29 cellular contexts compared by ENCODE assay signal in genomic region chr2:207450186-207450585, GRCh38.
"Had no signal": no experiment of that assay in that cellular context is flagged by ENCODE, and none has a peak within 500 bp of the region (broad histone marks: within the 10 kb centered on the region; RNA-seq: fewer than 3 reads in every experiment).

No MANE protein-coding gene starts in this region.

- H3K27me3 Mint-ChIP-seq: activated naive CD8-positive, alpha-beta T cell; stimulated activated naive CD8-positive, alpha-beta T cell treated with anti-CD3 and anti-CD28 coated beads, Interleukin-15, Interleukin-2, amounts not matched to agents 100 ng/mL and 50 ng/mL, for 24 hours had no signal

- FAIRE-seq: colon, endometrium, pancreas had no signal

- H3K27me3 ChIP-seq: body of pancreas, esophagus squamous epithelium, pancreas, uterus had no signal

- H3K4me3 Mint-ChIP-seq: activated naive CD8-positive, alpha-beta T cell; naive B cell; nephron progenitor cell; stimulated activated effector memory CD8-positive, alpha-beta T cell treated with anti-CD3 and anti-CD28 coated beads, Interleukin-12 subunit alpha, Interleukin-12 subunit beta, amount 100 ng/mL, for 72 hours; stimulated activated naive CD8-positive, alpha-beta T cell treated with anti-CD3 and anti-CD28 coated beads, Interleukin-15, Interleukin-2, amounts not matched to agents 100 ng/mL and 50 ng/mL, for 24 hours; type B pancreatic cell had no signal

- H3K9me3 Mint-ChIP-seq: stimulated activated naive CD8-positive, alpha-beta T cell treated with anti-CD3 and anti-CD28 coated beads, Interleukin-15, Interleukin-2, amounts not matched to agents 100 ng/mL and 50 ng/mL, for 24 hours; type B pancreatic cell had no signal

- H3K36me3 Mint-ChIP-seq: activated naive CD8-positive, alpha-beta T cell; stimulated activated effector memory CD8-positive, alpha-beta T cell treated with anti-CD3 and anti-CD28 coated beads, Interleukin-12 subunit alpha, Interleukin-12 subunit beta, amount 100 ng/mL, for 72 hours; type B pancreatic cell had no signal

- H3K4me3 ChIP-seq: body of pancreas, esophagus squamous epithelium, left ventricle myocardium inferior, lung, pancreas, prostate gland, skin epidermis, thoracic aorta, uterus had no signal

- H3K27ac ChIP-seq: body of pancreas, epithelial cell of prostate, esophagus squamous epithelium, left ventricle myocardium inferior, pancreas, prostate gland, skin epidermis, thoracic aorta, uterus had no signal

- H3K27ac Mint-ChIP-seq: activated naive CD8-positive, alpha-beta T cell; naive B cell; nephron progenitor cell; stimulated activated effector memory CD8-positive, alpha-beta T cell treated with anti-CD3 and anti-CD28 coated beads, Interleukin-12 subunit alpha, Interleukin-12 subunit beta, amount 100 ng/mL, for 72 hours; stimulated activated naive CD8-positive, alpha-beta T cell treated with anti-CD3 and anti-CD28 coated beads, Interleukin-15, Interleukin-2, amounts not matched to agents 100 ng/mL and 50 ng/mL, for 24 hours; type B pancreatic cell had no signal

- H3K36me3 ChIP-seq: esophagus squamous epithelium, left ventricle myocardium inferior, pancreas, prostate gland, thoracic aorta, uterus had no signal

- H3K4me1 ChIP-seq: body of pancreas, esophagus squamous epithelium, left ventricle myocardium inferior, pancreas, prostate gland, uterus had no signal

- DNase-seq: activated CD4-positive, alpha-beta T cell treated with anti-CD3 and anti-CD28 coated beads for 4 hours; activated CD4-positive, alpha-beta T cell treated with anti-CD3 and anti-CD28 coated beads, Interleukin-2, amount 50 U/mL, for 4 hours; activated CD8-positive, alpha-beta memory T cell treated with anti-CD3 and anti-CD28 coated beads for 24 hours; activated effector memory CD4-positive, alpha-beta T cell treated with Interleukin-2 at 50 U/mL for 16 hours; activated naive CD4-positive, alpha-beta T cell treated with Interleukin-2 at 50 U/mL for 16 hours; anterior cingulate cortex; body of pancreas; effector CD8-positive, alpha-beta T cell; esophagus squamous epithelium; foreskin melanocyte; islet precursor cell; left ventricle myocardium inferior; naive B cell; nephron progenitor cell; pancreas; retina; stimulated activated CD4-positive, alpha-beta T cell treated with anti-CD3 and anti-CD28 coated beads, Interleukin-4, amount 100 ng/mL, for 24 hours; uterus had no signal

- H3K9me3 ChIP-seq: body of pancreas, esophagus squamous epithelium, left ventricle myocardium inferior, pancreas, prostate gland, thoracic aorta, uterus had no signal

- H3K4me1 Mint-ChIP-seq: naive B cell; nephron progenitor cell; stimulated activated effector memory CD8-positive, alpha-beta T cell treated with anti-CD3 and anti-CD28 coated beads, Interleukin-12 subunit alpha, Interleukin-12 subunit beta, amount 100 ng/mL, for 72 hours had no signal
